In genomic region chr19:19776206-19777008, GRCh38 we compare ENCODE assay signal across 8 cellular contexts. TPM values are rescaled to one million over a fixed set of nuclear protein-coding genes. Genes with fewer than 3 reads are reported as not detected.
DNase-seq lines count a peak whose midpoint lies in the region; ATAC-seq, FAIRE-seq and TF ChIP-seq lines count a peak whose summit lies in the region.

No MANE protein-coding gene starts in this region.

- H2AFZ ChIP-seq in MM.1S (ENCODE audit: low read length) (peak overlapping the region; percentile 97), neural cell (ENCODE audit: low read depth, low read length) (peak overlapping the region; percentile 59)

- TF ChIP-seq EP300 in neural cell (conservative IDR thresholded peaks at IDR 0.05; ENCODE audit: poor library complexity, severe bottlenecking), result peak; percentile 45

- H3K36me3 ChIP-seq in MM.1S (replicated peaks; ENCODE audit: insufficient read depth, low read length), result no peaks in the 10 kb centered on the region
- no peaks in the 10 kb centered on the region for H3K36me3 ChIP-seq in neural cell (ENCODE audit: insufficient read depth, low read length)

- TF ChIP-seq RAD21 in neural cell (conservative IDR thresholded peaks at IDR 0.05), result no peak

- H3F3A ChIP-seq in MM.1S (ENCODE audit: insufficient read depth, low read length) (no peaks in the 10 kb centered on the region), neural cell (ENCODE audit: insufficient read depth, low read length, poor library complexity, severe bottlenecking) (no peaks in the 10 kb centered on the region)

- peak overlapping the region; percentile 83 for H3K4me3 ChIP-seq in MM.1S (ENCODE audit: low read length)
- H3K4me3 ChIP-seq in foreskin fibroblast (ENCODE audit: low read depth in 1 of 2, low read length in 2 of 2), result peak overlapping the region; percentile 56 to 96
- H3K4me3 ChIP-seq in neural cell (ENCODE audit: low read length), result peak overlapping the region; percentile 70

- peaks cover 11 to 13% of the 10 kb centered on the region in 2 donors for H3K9me3 Mint-ChIP-seq in stimulated activated naive CD8-positive, alpha-beta T cell treated with anti-CD3 and anti-CD28 coated beads, Interleukin-15, amount 100 ng/mL, for 72 hours

- ATAC-seq in stimulated activated naive CD8-positive, alpha-beta T cell treated with anti-CD3 and anti-CD28 coated beads, Interleukin-15, amount 100 ng/mL, for 72 hours, result peak; percentile 100

- peaks cover 14% of the 10 kb centered on the region for H3K79me2 ChIP-seq in MM.1S (ENCODE audit: low read length)
- H3K79me2 ChIP-seq in neural cell (replicated peaks; ENCODE audit: insufficient read depth, low read length), result peaks cover 12% of the 10 kb centered on the region

- H3K27ac ChIP-seq in MM.1S (ENCODE audit: low read length) (peak overlapping the region; percentile 7; the same call in 1 of the 2 replicates), neural cell (ENCODE audit: low read length) (peak overlapping the region; percentile 79)

- H3K9me3 ChIP-seq in MM.1S (replicated peaks; ENCODE audit: insufficient read depth, low read length) (no peaks in the 10 kb centered on the region), neural cell (ENCODE audit: low read length) (no peaks in the 10 kb centered on the region)

- no peaks in the 10 kb centered on the region; the same call in 1 of the 2 replicates for H3K4me1 ChIP-seq in MM.1S (ENCODE audit: low read length)

- H3K9me2 ChIP-seq in MM.1S (replicated peaks; ENCODE audit: insufficient read depth, low read length), result no peaks in the 10 kb centered on the region
- H3K9me2 ChIP-seq in neural cell (ENCODE audit: insufficient read depth, low read length), result no peaks in the 10 kb centered on the region

- H3K9ac ChIP-seq in MM.1S (ENCODE audit: low read length) (peak overlapping the region; percentile 56; the same call in 1 of the 2 replicates), neural cell (ENCODE audit: low read length) (peak overlapping the region; percentile 76)

- H3K4me2 ChIP-seq in MM.1S (ENCODE audit: low read depth, low read length) (peak overlapping the region; percentile 85), neural cell (ENCODE audit: low read length) (peak overlapping the region; percentile 92)

- H4K20me1 ChIP-seq in MM.1S (ENCODE audit: insufficient read depth, low read length) (no peaks in the 10 kb centered on the region), neural cell (ENCODE audit: insufficient read depth) (no peaks in the 10 kb centered on the region)

- H3K27me3 ChIP-seq in MM.1S (replicated peaks; ENCODE audit: insufficient read depth, low read length) (no peaks in the 10 kb centered on the region), neural cell (ENCODE audit: insufficient read depth, low read depth, low read length) (no peaks in the 10 kb centered on the region)

- peaks cover 60% of the 10 kb centered on the region for H3K4me1 Mint-ChIP-seq in stimulated activated naive CD8-positive, alpha-beta T cell treated with anti-CD3 and anti-CD28 coated beads, Interleukin-15, amount 100 ng/mL, for 72 hours

- FAIRE-seq in G401.6 (lab: Jason Lieb, UNC), result peak; percentile 97

- H3K27me3 Mint-ChIP-seq in stimulated activated naive CD8-positive, alpha-beta T cell treated with anti-CD3 and anti-CD28 coated beads, Interleukin-15, amount 100 ng/mL, for 72 hours, result no peaks in the 10 kb centered on the region

- TF ChIP-seq CTCF in MM.1S (IDR thresholded peaks at IDR 0.05; ENCODE audit: low read length) (no peak), foreskin fibroblast (IDR thresholded peaks at IDR 0.05; ENCODE audit: low read depth, low read length) (no peak), neural cell (IDR thresholded peaks at IDR 0.05; ENCODE audit: poor library complexity, severe bottlenecking) (no peak)

- DNase-seq in HCEC 1CT (peak; percentile 98), MM.1S (peak; percentile 97), SHP77 treated with DMSO at 0.1 percent for 48 hours (lab: John Stamatoyannopoulos, UW) (peak; percentile 97), activated gamma-delta T cell treated with Interleukin-2 at 50 U/mL for 16 hours (peak; percentile 89), foreskin fibroblast (peak; percentile 99 to 100)
- DNase-seq in stimulated activated naive CD8-positive, alpha-beta T cell treated with anti-CD3 and anti-CD28 coated beads, Interleukin-15, amount 100 ng/mL, for 72 hours, result peak; percentile 92 to 93

- peak overlapping the region; percentile 83 to 85 for H3K27ac Mint-ChIP-seq in stimulated activated naive CD8-positive, alpha-beta T cell treated with anti-CD3 and anti-CD28 coated beads, Interleukin-15, amount 100 ng/mL, for 72 hours

- H3K4me3 Mint-ChIP-seq in stimulated activated naive CD8-positive, alpha-beta T cell treated with anti-CD3 and anti-CD28 coated beads, Interleukin-15, amount 100 ng/mL, for 72 hours, result peak overlapping the region; percentile 92 to 93

TF ChIP-seq in neural cell, 6 proteins besides CTCF, POLR2A, EP300 and RAD21:
- TF ChIP-seq MXI1 (conservative IDR thresholded peaks at IDR 0.05; ENCODE audit: poor library complexity, severe bottlenecking) (peak; percentile 95), POLR2AphosphoS5 (IDR thresholded peaks at IDR 0.05) (peak; percentile 81), EZH2 (IDR thresholded peaks at IDR 0.05; ENCODE audit: borderline replicate concordance, insufficient read depth, low read length, poor library complexity, severe bottlenecking) (no peak), SMC3 (conservative IDR thresholded peaks at IDR 0.05; ENCODE audit: poor library complexity) (peak; percentile 23), TAF1 (IDR thresholded peaks at IDR 0.05; ENCODE audit: low read depth) (no peak), REST (IDR thresholded peaks at IDR 0.05; ENCODE audit: borderline replicate concordance) (peak; percentile 21)

RNA-seq across cellular contexts. Expression of gene ZNF14, which starts 43.5 kb away (rescaled TPM):
- 5.8 and 8.2 TPM in 2 replicates for polyA plus RNA-seq in neural cell
- polyA minus RNA-seq in neural cell, result 41.9 and 48.4 TPM in 2 replicates

RNA-seq across cellular contexts. Expression of gene ZNF506, which starts 45.1 kb away (rescaled TPM):
- 95.5 and 107 TPM in 2 replicates for polyA plus RNA-seq in neural cell
- polyA minus RNA-seq in neural cell, result 110 and 133 TPM in 2 replicates

Comparison
In these comparisons a context has a peak if more than half of its experiments do, and no peak if none do; other contexts are left out.
1. Peak in every context shown above with its lines: DNase-seq, ATAC-seq, H3K4me3 ChIP-seq and H3K27ac ChIP-seq.